Comparison of ENCODE assay signal across 2 cellular contexts in the genomic region with DNA sequence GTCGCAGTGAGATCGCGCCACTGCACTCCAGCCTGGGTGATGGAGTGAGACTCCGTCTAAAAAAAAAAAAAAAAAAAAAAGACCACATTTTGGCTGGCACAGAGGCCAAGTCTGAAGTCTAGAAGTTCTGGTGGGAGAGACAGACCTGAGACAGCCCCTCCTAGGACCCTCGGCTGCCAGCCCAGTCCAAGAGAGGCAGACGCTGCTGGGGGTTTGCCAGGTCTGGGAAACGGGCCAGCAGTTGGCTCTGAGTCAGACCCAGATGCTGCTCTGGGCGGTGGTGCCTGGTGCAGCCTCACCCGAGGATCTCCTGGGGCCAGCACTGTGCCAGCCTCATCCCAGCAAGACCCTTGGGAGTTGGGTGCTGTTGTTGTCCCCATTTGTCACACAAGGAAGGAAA.
TF ChIP-seq lines count a peak whose summit lies in the region.

No MANE protein-coding gene starts in this region.

TF ChIP-seq in HEK293, 187 proteins besides CTCF, POLR2A, EP300 and RAD21 (continued from another document):
- TF ChIP-seq OSR2 (tag by site-specific recombination; IDR thresholded peaks at IDR 0.05) (no peak), PRDM10 (tag by site-specific recombination; IDR thresholded peaks at IDR 0.05) (peak; percentile 57), ZNF654 (tag by site-specific recombination; IDR thresholded peaks at IDR 0.05; ENCODE audit: low read depth) (no peak), ZNF426 (tag by site-specific recombination; IDR thresholded peaks at IDR 0.05) (no peak), ZNF660 (tag by site-specific recombination; IDR thresholded peaks at IDR 0.05) (no peak), ZNF266 (tag by site-specific recombination; IDR thresholded peaks at IDR 0.05; ENCODE audit: low read depth) (no peak), ZNF335 (tag by site-specific recombination; conservative IDR thresholded peaks at IDR 0.05) (peak; percentile 44), YY1 (tag by site-specific recombination; IDR thresholded peaks at IDR 0.05) (no peak), GLI2 (tag by site-specific recombination; IDR thresholded peaks at IDR 0.05; ENCODE audit: borderline replicate concordance, low read depth) (no peak), WT1 (tag by site-specific recombination; IDR thresholded peaks at IDR 0.05) (no peak), ZSCAN16 (tag by site-specific recombination; IDR thresholded peaks at IDR 0.05) (no peak), ZSCAN5A (tag by site-specific recombination; IDR thresholded peaks at IDR 0.05) (no peak), KLF9 (tag by site-specific recombination; IDR thresholded peaks at IDR 0.05; ENCODE audit: low read depth) (no peak), IKZF3 (tag by site-specific recombination; IDR thresholded peaks at IDR 0.05) (no peak), GLIS1 (tag by site-specific recombination; IDR thresholded peaks at IDR 0.05) (peak; percentile 85), ZNF791 (tag by site-specific recombination; IDR thresholded peaks at IDR 0.05) (no peak)
- TF ChIP-seq, protein P1, sequence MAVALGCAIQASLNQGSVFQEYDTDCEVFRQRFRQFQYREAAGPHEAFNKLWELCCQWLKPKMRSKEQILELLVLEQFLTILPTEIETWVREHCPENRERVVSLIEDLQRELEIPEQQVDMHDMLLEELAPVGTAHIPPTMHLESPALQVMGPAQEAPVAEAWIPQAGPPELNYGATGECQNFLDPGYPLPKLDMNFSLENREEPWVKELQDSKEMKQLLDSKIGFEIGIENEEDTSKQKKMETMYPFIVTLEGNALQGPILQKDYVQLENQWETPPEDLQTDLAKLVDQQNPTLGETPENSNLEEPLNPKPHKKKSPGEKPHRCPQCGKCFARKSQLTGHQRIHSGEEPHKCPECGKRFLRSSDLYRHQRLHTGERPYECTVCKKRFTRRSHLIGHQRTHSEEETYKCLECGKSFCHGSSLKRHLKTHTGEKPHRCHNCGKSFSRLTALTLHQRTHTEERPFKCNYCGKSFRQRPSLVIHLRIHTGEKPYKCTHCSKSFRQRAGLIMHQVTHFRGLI (tag by site-specific recombination; IDR thresholded peaks at IDR 0.05), result no peak
- TF ChIP-seq, protein P2, sequence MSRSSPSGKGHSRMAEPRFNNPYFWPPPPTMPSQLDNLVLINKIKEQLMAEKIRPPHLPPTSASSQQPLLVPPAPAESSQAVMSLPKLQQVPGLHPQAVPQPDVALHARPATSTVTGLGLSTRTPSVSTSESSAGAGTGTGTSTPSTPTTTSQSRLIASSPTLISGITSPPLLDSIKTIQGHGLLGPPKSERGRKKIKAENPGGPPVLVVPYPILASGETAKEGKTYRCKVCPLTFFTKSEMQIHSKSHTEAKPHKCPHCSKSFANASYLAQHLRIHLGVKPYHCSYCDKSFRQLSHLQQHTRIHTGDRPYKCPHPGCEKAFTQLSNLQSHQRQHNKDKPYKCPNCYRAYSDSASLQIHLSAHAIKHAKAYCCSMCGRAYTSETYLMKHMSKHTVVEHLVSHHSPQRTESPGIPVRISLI (tag by site-specific recombination; IDR thresholded peaks at IDR 0.05), result 0 out of 2 replicates have a peak, but pooled peaks have one; percentile 18

TF ChIP-seq in SK-N-SH, 30 proteins besides CTCF, POLR2A, EP300 and RAD21 (continued from another document):
- TF ChIP-seq USF2 (IDR thresholded peaks at IDR 0.05; ENCODE audit: borderline replicate concordance, low read depth, low read length) (no peak), ELF1 (IDR thresholded peaks at IDR 0.05) (no peak), GABPA (IDR thresholded peaks at IDR 0.05; ENCODE audit: low read depth) (no peak), NFIC (IDR thresholded peaks at IDR 0.05; ENCODE audit: borderline replicate concordance) (peak; percentile 91), FOXJ3 (CRISPR knock-in tag; IDR thresholded peaks at IDR 0.05) (no peak), FOSL2 (IDR thresholded peaks at IDR 0.05; ENCODE audit: borderline replicate concordance, low read depth) (peak; percentile 45; the same call in 1 of the 2 replicates), TCF12 (IDR thresholded peaks at IDR 0.05) (peak; percentile 75), RCOR1 (IDR thresholded peaks at IDR 0.05; ENCODE audit: low read length) (peak; percentile 37; the same call in 1 of the 2 replicates), CHD2 (IDR thresholded peaks at IDR 0.05; ENCODE audit: low read length, partially characterized antibody) (peak; percentile 24), RXRA (IDR thresholded peaks at IDR 0.05; ENCODE audit: borderline replicate concordance, low read depth) (no peak)
- TF ChIP-seq, protein P3, sequence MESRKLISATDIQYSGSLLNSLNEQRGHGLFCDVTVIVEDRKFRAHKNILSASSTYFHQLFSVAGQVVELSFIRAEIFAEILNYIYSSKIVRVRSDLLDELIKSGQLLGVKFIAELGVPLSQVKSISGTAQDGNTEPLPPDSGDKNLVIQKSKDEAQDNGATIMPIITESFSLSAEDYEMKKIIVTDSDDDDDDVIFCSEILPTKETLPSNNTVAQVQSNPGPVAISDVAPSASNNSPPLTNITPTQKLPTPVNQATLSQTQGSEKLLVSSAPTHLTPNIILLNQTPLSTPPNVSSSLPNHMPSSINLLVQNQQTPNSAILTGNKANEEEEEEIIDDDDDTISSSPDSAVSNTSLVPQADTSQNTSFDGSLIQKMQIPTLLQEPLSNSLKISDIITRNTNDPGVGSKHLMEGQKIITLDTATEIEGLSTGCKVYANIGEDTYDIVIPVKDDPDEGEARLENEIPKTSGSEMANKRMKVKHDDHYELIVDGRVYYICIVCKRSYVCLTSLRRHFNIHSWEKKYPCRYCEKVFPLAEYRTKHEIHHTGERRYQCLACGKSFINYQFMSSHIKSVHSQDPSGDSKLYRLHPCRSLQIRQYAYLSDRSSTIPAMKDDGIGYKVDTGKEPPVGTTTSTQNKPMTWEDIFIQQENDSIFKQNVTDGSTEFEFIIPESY (IDR thresholded peaks at IDR 0.05; ENCODE audit: borderline replicate concordance, low read depth), result no peak
